In the genomic region with DNA sequence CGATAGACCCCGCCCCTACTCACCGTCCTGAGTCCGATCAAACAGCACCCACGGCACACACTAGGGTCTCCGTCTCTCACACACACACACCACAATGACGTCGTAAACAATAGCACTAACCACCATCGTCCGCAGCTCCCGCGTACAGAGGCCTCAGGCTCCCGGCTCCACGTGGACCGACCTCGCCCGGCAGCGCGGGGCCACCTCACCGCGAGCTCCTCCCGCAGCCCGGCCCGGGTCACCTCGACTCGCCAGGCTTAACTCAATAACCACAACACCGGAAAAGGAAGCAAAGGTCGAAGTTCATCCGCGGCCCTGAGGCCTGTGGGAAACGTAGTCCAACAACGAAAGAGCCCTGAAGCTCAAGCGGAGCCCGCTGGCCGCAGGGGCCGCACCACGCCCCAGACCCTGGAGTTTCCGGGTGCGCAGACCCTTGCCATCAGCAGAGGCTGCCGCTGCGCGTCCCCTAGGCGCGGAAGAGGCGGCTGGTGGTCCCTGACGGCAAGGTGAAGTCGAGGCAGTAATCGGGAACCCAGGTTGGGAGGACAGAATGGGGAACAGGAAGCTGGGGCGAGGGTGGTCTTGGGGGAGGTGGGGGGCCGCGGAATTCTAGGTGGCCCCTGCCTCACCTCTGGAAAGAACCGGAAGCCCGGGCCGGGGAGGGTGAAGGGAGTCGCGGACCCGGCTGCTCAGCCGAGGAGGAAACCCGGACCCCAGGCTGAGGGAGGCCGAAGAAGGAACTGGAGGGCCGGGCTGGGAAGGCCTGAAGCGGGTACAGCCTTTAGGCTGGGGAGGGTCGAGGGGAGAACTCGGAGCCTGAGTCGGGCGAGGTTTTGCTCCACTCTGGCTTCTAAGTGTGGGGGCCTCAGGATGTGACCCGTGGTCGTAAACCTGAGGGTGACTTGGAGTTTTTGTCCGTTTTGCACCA, we compare ENCODE assay signal across 8 cellular contexts. TPM values are rescaled to one million over a fixed set of nuclear protein-coding genes. Genes with fewer than 3 reads are reported as not detected.
DNase-seq lines count a peak whose midpoint lies in the region; ATAC-seq and TF ChIP-seq lines count a peak whose summit lies in the region.

Gene ZNF529, minus strand, starts transcription at position 273 of the 928 bp plus-strand sequence. CDS start 946 bp downstream, outside the sequence.

- no peaks in the 10 kb centered on the region for H3K9me2 ChIP-seq in PC-9 (ENCODE audit: insufficient read depth)

- peak within 1 kb of the TSS; percentile 94 for H3K27ac Mint-ChIP-seq in activated T-cell treated with anti-CD3 and anti-CD28 coated beads, Interleukin-2, amount 50 U/mL, for 24 hours

- H3K27me3 ChIP-seq in PC-9 (ENCODE audit: insufficient read depth, low read depth), result no peaks in the 10 kb centered on the region
- no peaks in the 10 kb centered on the region for H3K27me3 ChIP-seq in esophagus muscularis mucosa
- H3K27me3 ChIP-seq in muscle layer of colon (ENCODE audit: control insufficient read depth in 1 of 2, insufficient read depth in 2 of 2, low read length in 2 of 2), result no peaks in the 10 kb centered on the region

- POLR2A ChIA-PET in PC-9 (lab: Charles Lee; ENCODE audit: unreplicated experiment), result interaction anchor here (0.6 to 1.0 kb wide), 6 partner anchors 43 to 440 kb away, joined by 3 to 12 read pairs (median 4); partner anchors contain the start of gene ZNF345

- H3K27me3 Mint-ChIP-seq in activated T-cell treated with anti-CD3 and anti-CD28 coated beads, Interleukin-2, amount 50 U/mL, for 24 hours, result no peaks in the 10 kb centered on the region

- H3K36me3 Mint-ChIP-seq in activated T-cell treated with anti-CD3 and anti-CD28 coated beads, Interleukin-2, amount 50 U/mL, for 24 hours (ENCODE audit: low read depth), result peaks cover 92% of the 10 kb centered on the region

- no peaks in the 10 kb centered on the region for H4K20me1 ChIP-seq in PC-9 (ENCODE audit: insufficient read depth)

- no TSS peak for BruUV-seq in PC-9 (replicated peaks; lab: Mats Ljungman, UMichigan)

- H3K27ac ChIP-seq in PC-9, result peak within 1 kb of the TSS; percentile 55
- H3K27ac ChIP-seq in esophagus muscularis mucosa (replicated peaks in 1 of 4), result peak within 1 kb of the TSS; percentile 82 to 88 (median 84)
- H3K27ac ChIP-seq in muscle layer of colon (ENCODE audit: low read depth, low read length), result peak within 1 kb of the TSS; percentile 85

- intact Hi-C loops in PC-9 (cut with micrococcal nuclease; ENCODE audit: unreplicated experiment), result loop anchor here (1.0 to 5.0 kb wide), 3 partner anchors 45 to 446 kb away; partner anchors contain the start of genes ZNF260 and ZNF461
- intact Hi-C loops in esophagus muscularis mucosa (cut with DNase I), result loop anchor here (2.0 to 10.0 kb wide), 2 partner anchors 44 to 92 kb away; partner anchors contain the start of genes ZNF260 and ZNF461

- peak within 1 kb of the TSS; percentile 91 for H3K4me3 ChIP-seq in Jurkat, Clone E6-1 (ENCODE audit: low read length)
- H3K4me3 ChIP-seq in PC-9, result peak within 1 kb of the TSS; percentile 90
- peak within 1 kb of the TSS; percentile 75 to 94 (median 82) for H3K4me3 ChIP-seq in esophagus muscularis mucosa
- H3K4me3 ChIP-seq in muscle layer of colon (ENCODE audit: low read depth in 1 of 2, low read length in 2 of 2), result peak within 1 kb of the TSS; percentile 94 to 97

- peak within 1 kb of the TSS; percentile 96 for H3K4me3 Mint-ChIP-seq in activated T-cell treated with anti-CD3 and anti-CD28 coated beads, Interleukin-2, amount 50 U/mL, for 24 hours

- DNase-seq in DMS53 (lab: John Stamatoyannopoulos, UW) (peak; percentile 98), PC-9 (peak; percentile 84 to 87), esophagus muscularis mucosa (ENCODE audit: extremely low spot score) (peak; percentile 98)
- peak; percentile 81 for DNase-seq in Jurkat, Clone E6-1 (ENCODE audit: low read depth, low spot score)
- DNase-seq in activated T-cell treated with anti-CD3 and anti-CD28 coated beads, Interleukin-2, amount 50 U/mL, for 24 hours, result peak; percentile 89
- peak; percentile 70 for DNase-seq in stimulated activated CD8-positive, alpha-beta memory T cell treated with anti-CD3 and anti-CD28 coated beads, Interleukin-7, amount 100 ng/mL, for 24 hours (ENCODE audit: low read depth)

- H3K4me1 Mint-ChIP-seq in activated T-cell treated with anti-CD3 and anti-CD28 coated beads, Interleukin-2, amount 50 U/mL, for 24 hours (ENCODE audit: low read depth), result peaks cover 38% of the 10 kb centered on the region

- H3K4me2 ChIP-seq in PC-9, result peak within 1 kb of the TSS; percentile 88

- no peak for TF ChIP-seq EP300 in esophagus muscularis mucosa (IDR thresholded peaks at IDR 0.05)

- ATAC-seq in GM21619 (IDR thresholded peaks at IDR 0.05; ENCODE audit: unreplicated experiment), result peak; percentile 95

- TF ChIP-seq CTCF in PC-9 (conservative IDR thresholded peaks at IDR 0.05) (no peak), esophagus muscularis mucosa (IDR thresholded peaks at IDR 0.05) (no peak)

- H3K9ac ChIP-seq in muscle layer of colon (ENCODE audit: low read length), result peak within 1 kb of the TSS; percentile 67

- peaks cover 40% of the 10 kb centered on the region for H3K79me2 ChIP-seq in PC-9 (ENCODE audit: low read depth)

- peak within 1 kb of the TSS; percentile 99 for H2AFZ ChIP-seq in PC-9

- no peaks in the 10 kb centered on the region for H3F3A ChIP-seq in PC-9 (ENCODE audit: insufficient read depth, low read depth)

- H3K36me3 ChIP-seq in PC-9 (ENCODE audit: low read depth), result peaks cover 56% of the 10 kb centered on the region
- H3K36me3 ChIP-seq in esophagus muscularis mucosa, result peaks cover 18 to 52% (median 38%) of the 10 kb centered on the region in 4 donors
- peaks cover 16% of the 10 kb centered on the region for H3K36me3 ChIP-seq in muscle layer of colon (ENCODE audit: insufficient read depth, low read length)

- TF ChIP-seq POLR2A in esophagus muscularis mucosa (IDR thresholded peaks at IDR 0.05; ENCODE audit: low read depth), result peak; percentile 27

- H3K9me3 ChIP-seq in PC-9 (ENCODE audit: insufficient read depth, low read depth) (peaks cover 27% of the 10 kb centered on the region; the same call in 1 of the 2 replicates), esophagus muscularis mucosa (peaks cover 0 to 6% (median 3%) of the 10 kb centered on the region in 4 donors), muscle layer of colon (ENCODE audit: low read length) (peaks cover 8% of the 10 kb centered on the region)

- under 1% methylated on average over 45 of the region's 69 CpGs for WGBS in esophagus muscularis mucosa

- H3K9me3 Mint-ChIP-seq in activated T-cell treated with anti-CD3 and anti-CD28 coated beads, Interleukin-2, amount 50 U/mL, for 24 hours, result peaks cover 43% of the 10 kb centered on the region

- CTCF ChIA-PET in PC-9 (lab: Charles Lee), result no interaction called here

- H3K4me1 ChIP-seq in PC-9 (replicated peaks; ENCODE audit: insufficient read depth), result peaks cover 6% of the 10 kb centered on the region; the same call in 1 of the 2 replicates
- peaks cover 15 to 30% (median 22%) of the 10 kb centered on the region in 4 donors for H3K4me1 ChIP-seq in esophagus muscularis mucosa
- peaks cover 21% of the 10 kb centered on the region for H3K4me1 ChIP-seq in muscle layer of colon (ENCODE audit: insufficient read depth, low read length)

RNA-seq across cellular contexts. Expression of gene ZNF529, which starts in this region (rescaled TPM):
- 7.9 TPM for polyA plus RNA-seq in Jurkat, Clone E6-1 (2012; ENCODE audit: insufficient read depth, insufficient read length)
- total RNA-seq in PC-9 (2021) (4.0 and 4.2 TPM in 2 replicates), esophagus muscularis mucosa (10 to 100 TPM; 11.6 to 17.6 (median 12.7) TPM)

Comparison
In these comparisons a context has a peak if more than half of its experiments do, and no peak if none do; other contexts are left out.
1. Peak in every context shown above with its lines: DNase-seq, ATAC-seq, H3K4me3 ChIP-seq and H3K27ac ChIP-seq.